Comparison of ENCODE assay signal across 9 cellular contexts in the genomic region with DNA sequence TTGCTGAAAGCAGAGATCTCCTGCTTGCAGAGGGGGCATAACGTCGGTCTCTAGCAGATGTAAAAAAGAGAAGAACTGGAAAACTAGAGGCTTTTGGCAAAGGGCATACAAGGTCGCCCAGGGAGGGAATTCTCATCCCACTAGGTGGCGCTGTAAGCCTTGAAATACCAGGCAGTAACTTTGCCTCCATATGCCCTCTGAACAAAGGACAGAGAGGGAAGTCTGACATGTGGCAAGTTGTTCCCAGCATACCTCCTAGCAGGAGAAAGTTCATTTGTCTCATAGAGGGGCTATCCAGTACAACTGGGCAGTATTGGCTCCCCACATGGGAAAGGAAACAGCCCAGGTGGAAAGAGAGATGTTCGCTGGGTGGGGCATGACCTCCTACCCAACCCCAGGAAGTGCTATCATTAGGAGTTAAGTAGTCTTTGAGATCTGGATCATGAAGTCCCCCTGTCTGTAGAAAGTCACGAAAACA. TPM values are rescaled to one million over a fixed set of nuclear protein-coding genes. Genes with fewer than 3 reads are reported as not detected.
A peak's percentile ranks its signal among the peaks of the same experiment; 100 is the strongest.
DNase-seq lines count a peak whose midpoint lies in the region; ATAC-seq and TF ChIP-seq lines count a peak whose summit lies in the region.
"Had no signal": no experiment of that assay in that cellular context is flagged by ENCODE, and none has a peak within 500 bp of the region (broad histone marks: within the 10 kb centered on the region; RNA-seq: fewer than 3 reads in every experiment).

No MANE protein-coding gene starts in this region.

- H3K27ac ChIP-seq in Peyer's patch, result no peak overlapping the region
- H3K27ac ChIP-seq: parathyroid adenoma had no signal

- TF ChIP-seq POLR2A in Peyer's patch (IDR thresholded peaks at IDR 0.05), result no peak

- peaks cover 15% of the 10 kb centered on the region for H3K9me3 Mint-ChIP-seq in activated T-helper 17 cell treated with anti-CD3 and anti-CD28 coated beads, Interleukin-2, amount 50 U/mL, for 72 hours

- no peak for DNase-seq in BJ (ENCODE audit: low read depth)
- DNase-seq in Peyer's patch, result peak in 2 of 3 donors; percentile 52 to 80
- peak; percentile 30 for DNase-seq in iPS-NIHi7 (ENCODE audit: extremely low spot score)
- peak; percentile 82 for DNase-seq in stimulated activated CD8-positive, alpha-beta memory T cell treated with anti-CD3 and anti-CD28 coated beads, Interleukin-4, amount 100 ng/mL, for 48 hours
- no peak for DNase-seq in G401 (ENCODE audit: low spot score)

- POLR2A ChIA-PET in BJ (lab: Charles Lee), result no interaction called here

- no peaks in the 10 kb centered on the region for H3K4me1 ChIP-seq in Peyer's patch
- H3K4me1 ChIP-seq: parathyroid adenoma had no signal

- peak overlapping the region; percentile 53 for H3K4me3 Mint-ChIP-seq in activated T-helper 17 cell treated with anti-CD3 and anti-CD28 coated beads, Interleukin-2, amount 50 U/mL, for 72 hours

- H3K4me1 Mint-ChIP-seq in activated T-helper 17 cell treated with anti-CD3 and anti-CD28 coated beads, Interleukin-2, amount 50 U/mL, for 72 hours, result peaks cover 14% of the 10 kb centered on the region

- no peaks in the 10 kb centered on the region for H3K27me3 Mint-ChIP-seq in activated T-helper 17 cell treated with anti-CD3 and anti-CD28 coated beads, Interleukin-2, amount 50 U/mL, for 72 hours

- H3K27me3 ChIP-seq in BJ (ENCODE audit: control insufficient read depth, insufficient read depth, low read length) (no peaks in the 10 kb centered on the region), Peyer's patch (no peaks in the 10 kb centered on the region)

- H3K9me3 ChIP-seq in Peyer's patch, result peaks cover 0 to 40% (median 12%) of the 10 kb centered on the region in 4 donors

- TF ChIP-seq CTCF in BJ (IDR thresholded peaks at IDR 0.05; ENCODE audit: insufficient read depth, low read depth, low read length) (peak; percentile 27), Peyer's patch (IDR thresholded peaks at IDR 0.05) (peak in 5 of 6 experiments; percentile 37 to 75 (median 60))

- ATAC-seq in GM19438 (IDR thresholded peaks at IDR 0.05; ENCODE audit: low read depth, unreplicated experiment) (peak; percentile 58), HG03280 (IDR thresholded peaks at IDR 0.05; ENCODE audit: unreplicated experiment) (no peak)
- ATAC-seq in activated T-helper 17 cell treated with anti-CD3 and anti-CD28 coated beads, Interleukin-2, amount 50 U/mL, for 72 hours (replicated peaks), result peak; percentile 79

- peaks cover 3% of the 10 kb centered on the region; the same call in 1 of the 2 replicates for H3K36me3 ChIP-seq in BJ (ENCODE audit: control insufficient read depth, insufficient read depth, low read length)
- peaks cover 0 to 18% (median 0%) of the 10 kb centered on the region in 3 donors for H3K36me3 ChIP-seq in Peyer's patch

- H3K36me3 Mint-ChIP-seq in activated T-helper 17 cell treated with anti-CD3 and anti-CD28 coated beads, Interleukin-2, amount 50 U/mL, for 72 hours (ENCODE audit: low read depth), result peaks cover 46% of the 10 kb centered on the region

- H3K27ac Mint-ChIP-seq in activated T-helper 17 cell treated with anti-CD3 and anti-CD28 coated beads, Interleukin-2, amount 50 U/mL, for 72 hours, result peak overlapping the region; percentile 71

- CTCF ChIA-PET in BJ (lab: Yijun Ruan, JAX), result interaction anchor here (0.9 to 1.3 kb wide), 3 partner anchors 53 to 205 kb away, joined by 3 to 5 read pairs (median 3); no protein-coding TSS in a partner anchor

- in situ Hi-C loops in G401 (cut with HindIII; ENCODE audit: low sequenced_read_pairs), result no loop called here

- no peak overlapping the region for H3K4me3 ChIP-seq in BJ (ENCODE audit: low read depth, low read length)
- no peak overlapping the region for H3K4me3 ChIP-seq in Peyer's patch

RNA-seq across cellular contexts. Expression of a gene that starts 40.0 kb away (rescaled TPM):
- polyA plus RNA-seq in BJ (2011; rRNA removed), result 6.1 and 15.6 TPM in 2 replicates
- polyA minus RNA-seq in BJ (2011; rRNA and poly(A)+ RNA removed), result 11.3 and 11.6 TPM in 2 replicates
- 100 to 1,000 TPM in 1 of 4 donors, 10 to 100 TPM in 3; 47.3 to 123 (median 56.3) TPM for total RNA-seq in Peyer's patch
- total RNA-seq in activated T-helper 17 cell treated with anti-CD3 and anti-CD28 coated beads, Interleukin-2, amount 50 U/mL, for 72 hours, result 100 to 1,000 TPM; 168 to 190 TPM
- 0.68 and 0.86 TPM in 2 replicates for total RNA-seq in G401 (2014; rRNA removed; shearing (Covaris generic))

Comparison
In these comparisons a context has a peak if more than half of its experiments do, and no peak if none do; other contexts are left out.
1. DNase-seq: peak in Peyer's patch (2 of 3), iPS-NIHi7 (single experiment) and stimulated activated CD8-positive, alpha-beta memory T cell treated with anti-CD3 and anti-CD28 coated beads, Interleukin-4, amount 100 ng/mL, for 48 hours (single experiment); none in BJ (single experiment) and G401 (single experiment).
2. RNA of a gene that starts 40.0 kb away (total RNA-seq): 168 to 190 TPM in activated T-helper 17 cell treated with anti-CD3 and anti-CD28 coated beads, Interleukin-2, amount 50 U/mL, for 72 hours and 47.3 to 123 TPM in Peyer's patch; 0.68 to 0.86 TPM in G401; every median in the first group is over 10 times any median in the second.